ENCODE assay signal across 20 cellular contexts in genomic region chr1:56564615-56565014, GRCh38. TPM values are rescaled to one million over a fixed set of nuclear protein-coding genes. Genes with fewer than 3 reads are reported as not detected.
A peak's percentile ranks its signal among the peaks of the same experiment; 100 is the strongest.
DNase-seq lines count a peak whose midpoint lies in the region; ATAC-seq and TF ChIP-seq lines count a peak whose summit lies in the region.
"Had no signal": no experiment of that assay in that cellular context is flagged by ENCODE, and none has a peak within 500 bp of the region (broad histone marks: within the 10 kb centered on the region; RNA-seq: fewer than 3 reads in every experiment).

No MANE protein-coding gene starts in this region.

- DNase-seq in SJSA1 (ENCODE audit: low read depth in 1 of 2, low spot score in 2 of 2) (peak in 1 of 2 experiments; percentile 24), neural progenitor cell (ENCODE audit: low spot score) (no peak), hippocampal formation (lab: John Stamatoyannopoulos, UW) (no peak)
- DNase-seq: activated CD4-positive, alpha-beta T cell treated with anti-CD3 and anti-CD28 coated beads for 48 hours; activated naive CD4-positive, alpha-beta T cell treated with anti-CD3 and anti-CD28 coated beads, Interleukin-2, amount 10 ng/mL, durations not matched to agents 7 days and 5 days; Calu3; erythroblast; MG63; NCI-H1436 treated with DMSO at 0.1 percent for 48 hours; NCI-H510A; nucleus accumbens; stimulated activated CD4-positive, alpha-beta T cell treated with anti-CD3 and anti-CD28 coated beads, Interleukin-4, amount 100 ng/mL, for 4 hours; stimulated activated naive CD8-positive, alpha-beta T cell treated with anti-CD3 and anti-CD28 coated beads, Interleukin-15, amount 100 ng/mL, for 72 hours had no signal

- H3K4me1 Mint-ChIP-seq in neural progenitor cell: peaks cover 63% of the 10 kb centered on the region
- H3K4me1 Mint-ChIP-seq: activated naive CD4-positive, alpha-beta T cell treated with anti-CD3 and anti-CD28 coated beads, Interleukin-2, amount 10 ng/mL, durations not matched to agents 7 days and 5 days; central memory CD8-positive, alpha-beta T cell; stimulated activated naive CD8-positive, alpha-beta T cell treated with anti-CD3 and anti-CD28 coated beads, Interleukin-15, amount 100 ng/mL, for 72 hours had no signal

- H2AFZ ChIP-seq in neural progenitor cell (replicated peaks): no peak overlapping the region

- no peak overlapping the region for H3K9ac ChIP-seq in BLaER1
- H3K9ac ChIP-seq in iPS-18a (ENCODE audit: low read length): no peak overlapping the region
- H3K9ac ChIP-seq in neural progenitor cell: no peak overlapping the region

- H3K36me3 ChIP-seq in BLaER1 (no peaks in the 10 kb centered on the region), SJSA1 (no peaks in the 10 kb centered on the region; the same call in 1 of the 2 replicates), iPS-18a (ENCODE audit: control insufficient read depth, low read depth, low read length) (peaks cover 3% of the 10 kb centered on the region), neural progenitor cell (no peaks in the 10 kb centered on the region)

- peaks cover 10% of the 10 kb centered on the region for H3K36me3 Mint-ChIP-seq in neural progenitor cell
- H3K36me3 Mint-ChIP-seq: activated naive CD4-positive, alpha-beta T cell treated with anti-CD3 and anti-CD28 coated beads, Interleukin-2, amount 10 ng/mL, durations not matched to agents 7 days and 5 days had no signal

- no peak for TF ChIP-seq CTCF in neural progenitor cell (IDR thresholded peaks at IDR 0.05)

- ATAC-seq in HG03097 (IDR thresholded peaks at IDR 0.05; ENCODE audit: low FRiP score, unreplicated experiment) (no peak), GM18519 (IDR thresholded peaks at IDR 0.05; ENCODE audit: low FRiP score, unreplicated experiment) (no peak), HG03521 (IDR thresholded peaks at IDR 0.05; ENCODE audit: unreplicated experiment) (no peak)
- ATAC-seq: stimulated activated naive CD8-positive, alpha-beta T cell treated with anti-CD3 and anti-CD28 coated beads, Interleukin-15, amount 100 ng/mL, for 72 hours had no signal

- H4K20me1 ChIP-seq in BLaER1 (no peaks in the 10 kb centered on the region), neural progenitor cell (ENCODE audit: low read depth) (peaks cover 87% of the 10 kb centered on the region)

- no peaks in the 10 kb centered on the region for H3K27me3 ChIP-seq in BLaER1
- no peaks in the 10 kb centered on the region for H3K27me3 ChIP-seq in SJSA1 (replicated peaks)
- no peaks in the 10 kb centered on the region for H3K27me3 ChIP-seq in iPS-18a (ENCODE audit: control insufficient read depth, insufficient read depth, low read length)
- H3K27me3 ChIP-seq in neural progenitor cell: no peaks in the 10 kb centered on the region
- H3K27me3 ChIP-seq: MG63 had no signal

- H3K27ac ChIP-seq in BLaER1 (no peak overlapping the region), SJSA1 (peak overlapping the region; percentile 82), iPS-18a (ENCODE audit: low read length) (peak overlapping the region; percentile 1), neural progenitor cell (peak overlapping the region; percentile 43)

- H3K4me3 ChIP-seq in BLaER1: no peak overlapping the region
- no peak overlapping the region for H3K4me3 ChIP-seq in SJSA1
- H3K4me3 ChIP-seq in iPS-18a (ENCODE audit: low read length): peak overlapping the region; percentile 1
- H3K4me3 ChIP-seq in neural progenitor cell: no peak overlapping the region
- H3K4me3 ChIP-seq: MG63 had no signal

- peaks cover 13% of the 10 kb centered on the region for H3K4me1 ChIP-seq in BLaER1
- peaks cover 41% of the 10 kb centered on the region for H3K4me1 ChIP-seq in SJSA1 (replicated peaks)
- peaks cover 63% of the 10 kb centered on the region for H3K4me1 ChIP-seq in iPS-18a (ENCODE audit: control insufficient read depth, low read depth, low read length)
- peaks cover 62% of the 10 kb centered on the region for H3K4me1 ChIP-seq in neural progenitor cell

- peak overlapping the region; percentile 39 for H3K4me3 Mint-ChIP-seq in neural progenitor cell
- H3K4me3 Mint-ChIP-seq: activated naive CD4-positive, alpha-beta T cell treated with anti-CD3 and anti-CD28 coated beads, Interleukin-2, amount 10 ng/mL, durations not matched to agents 7 days and 5 days; central memory CD8-positive, alpha-beta T cell; stimulated activated naive CD8-positive, alpha-beta T cell treated with anti-CD3 and anti-CD28 coated beads, Interleukin-15, amount 100 ng/mL, for 72 hours; T-helper 1 cell treated with Interleukin-12 subunit alpha and Interleukin-12 subunit beta and Interleukin-4 antibody, amounts not matched to agents 30 μg/mL and 1 μg/mL, for 36 hours had no signal

- H3K4me2 ChIP-seq in BLaER1 (peak overlapping the region; percentile 35), neural progenitor cell (peak overlapping the region; percentile 60)

- H3K27ac Mint-ChIP-seq in neural progenitor cell: peak overlapping the region; percentile 51
- H3K27ac Mint-ChIP-seq: activated naive CD4-positive, alpha-beta T cell treated with anti-CD3 and anti-CD28 coated beads, Interleukin-2, amount 10 ng/mL, durations not matched to agents 7 days and 5 days; stimulated activated naive CD8-positive, alpha-beta T cell treated with anti-CD3 and anti-CD28 coated beads, Interleukin-15, amount 100 ng/mL, for 72 hours; T-helper 1 cell treated with Interleukin-12 subunit alpha and Interleukin-12 subunit beta and Interleukin-4 antibody, amounts not matched to agents 30 μg/mL and 1 μg/mL, for 36 hours had no signal

- H3K9me3 ChIP-seq in BLaER1: no peaks in the 10 kb centered on the region
- H3K9me3 ChIP-seq in SJSA1 (replicated peaks): no peaks in the 10 kb centered on the region
- H3K9me3 ChIP-seq in iPS-18a (ENCODE audit: control insufficient read depth, low read depth, low read length): no peaks in the 10 kb centered on the region
- H3K9me3 ChIP-seq in neural progenitor cell (ENCODE audit: low read depth): no peaks in the 10 kb centered on the region
- H3K9me3 ChIP-seq: MG63 had no signal

- peaks cover 2% of the 10 kb centered on the region for H3K27me3 Mint-ChIP-seq in neural progenitor cell (ENCODE audit: insufficient read depth, low read depth)
- H3K27me3 Mint-ChIP-seq: activated naive CD4-positive, alpha-beta T cell treated with anti-CD3 and anti-CD28 coated beads, Interleukin-2, amount 10 ng/mL, durations not matched to agents 7 days and 5 days; stimulated activated naive CD8-positive, alpha-beta T cell treated with anti-CD3 and anti-CD28 coated beads, Interleukin-15, amount 100 ng/mL, for 72 hours had no signal

- H3K79me2 ChIP-seq in neural progenitor cell (ENCODE audit: low read depth): peaks cover 99% of the 10 kb centered on the region

- peaks cover 57% of the 10 kb centered on the region for H3F3A ChIP-seq in neural progenitor cell (ENCODE audit: low read depth)

- peaks cover 5% of the 10 kb centered on the region for H3K9me3 Mint-ChIP-seq in neural progenitor cell
- H3K9me3 Mint-ChIP-seq: activated naive CD4-positive, alpha-beta T cell treated with anti-CD3 and anti-CD28 coated beads, Interleukin-2, amount 10 ng/mL, durations not matched to agents 7 days and 5 days; central memory CD8-positive, alpha-beta T cell; stimulated activated naive CD8-positive, alpha-beta T cell treated with anti-CD3 and anti-CD28 coated beads, Interleukin-15, amount 100 ng/mL, for 72 hours; T-helper 1 cell treated with Interleukin-12 subunit alpha and Interleukin-12 subunit beta and Interleukin-4 antibody, amounts not matched to agents 30 μg/mL and 1 μg/mL, for 36 hours had no signal

RNA-seq across cellular contexts. Expression of gene PLPP3, which starts 14.7 kb away (rescaled TPM):
- total RNA-seq in SJSA1 (2014; rRNA removed; shearing (Covaris generic)): 14.7 and 17.5 TPM in 2 replicates
- 28.5 and 32.8 TPM in 2 replicates for total RNA-seq in neural progenitor cell (ENCODE audit: low replicate concordance)
